Comparison of ENCODE assay signal across 34 cellular contexts in the genomic region with DNA sequence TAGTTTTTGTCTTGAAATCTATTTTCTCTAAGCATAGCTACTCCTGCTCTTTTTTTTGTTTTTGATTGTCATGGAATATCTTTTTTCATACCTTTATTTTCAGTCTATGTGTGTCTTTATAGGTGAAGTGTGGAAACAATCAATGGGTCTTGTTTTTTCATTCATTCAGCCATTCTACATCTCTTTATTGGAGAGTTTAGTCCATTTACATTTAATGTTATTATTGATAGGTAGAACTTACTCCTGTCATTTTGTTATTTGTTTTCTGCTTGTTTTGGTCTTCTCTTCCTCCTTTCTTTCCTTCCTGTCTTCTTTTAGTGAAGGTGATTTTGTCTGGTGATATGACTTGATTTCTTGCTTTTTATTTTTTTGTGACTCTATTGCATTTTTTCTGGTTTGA. TPM values are rescaled to one million over a fixed set of nuclear protein-coding genes. Genes with fewer than 3 reads are reported as not detected.
"Had no signal": no experiment of that assay in that cellular context is flagged by ENCODE, and none has a peak within 500 bp of the region (broad histone marks: within the 10 kb centered on the region; RNA-seq: fewer than 3 reads in every experiment).

No MANE protein-coding gene starts in this region.

- H3K27ac ChIP-seq: adrenal gland, ascending aorta, body of pancreas, brain microvascular endothelial cell, breast epithelium, cardiac muscle cell had no signal

- H3K4me3 ChIP-seq: adrenal gland, ascending aorta, body of pancreas, breast epithelium, cardiac muscle cell had no signal

- ATAC-seq: activated naive CD4-positive, alpha-beta T cell treated with anti-CD3 and anti-CD28 coated beads, Interleukin-2, amount 50 U/mL, for 72 hours; activated naive CD8-positive, alpha-beta T cell treated with anti-CD3 and anti-CD28 coated beads, Interleukin-2, amount 50 U/mL, for 24 hours; activated T-cell treated with anti-CD3 and anti-CD28 coated beads, Interleukin-2, amount 50 U/mL, for 4 hours; activated T-cell treated with anti-CD3 and anti-CD28 coated beads, Interleukin-2, amount 50 U/mL, for 72 hours; activated T-helper 17 cell treated with anti-CD3 and anti-CD28 coated beads, Interleukin-2, amount 50 U/mL, for 72 hours; body of pancreas had no signal

- DNase-seq: activated effector memory CD4-positive, alpha-beta T cell treated with anti-CD3 and anti-CD28 coated beads, Interleukin-2, amount 50 U/mL, for 16 hours; activated effector memory CD4-positive, alpha-beta T cell treated with Interleukin-2 at 50 U/mL for 16 hours; activated gamma-delta T cell; activated gamma-delta T cell treated with Interleukin-2 at 50 U/mL for 16 hours; activated naive CD4-positive, alpha-beta T cell; activated naive CD4-positive, alpha-beta T cell treated with anti-CD3 and anti-CD28 coated beads for 36 hours; activated naive CD4-positive, alpha-beta T cell treated with anti-CD3 and anti-CD28 coated beads, Interleukin-2, amount 10 ng/mL, durations not matched to agents 7 days and 5 days; activated naive CD4-positive, alpha-beta T cell treated with anti-CD3 and anti-CD28 coated beads, Interleukin-2, amount 50 U/mL, for 16 hours; activated naive CD4-positive, alpha-beta T cell treated with Interleukin-2 at 50 U/mL for 16 hours; activated naive CD8-positive, alpha-beta T cell treated with anti-CD3 and anti-CD28 coated beads for 36 hours; activated naive CD8-positive, alpha-beta T cell treated with anti-CD3 and anti-CD28 coated beads, Interleukin-2, amount 10 ng/mL, durations not matched to agents 7 days and 5 days; activated naive CD8-positive, alpha-beta T cell treated with anti-CD3 and anti-CD28 coated beads, Interleukin-2, amount 50 U/mL, for 24 hours; activated T-cell treated with anti-CD3 and anti-CD28 coated beads, Interleukin-2, amount 50 U/mL, for 1 hour; activated T-cell treated with anti-CD3 and anti-CD28 coated beads, Interleukin-2, amount 50 U/mL, for 24 hours; activated T-cell treated with anti-CD3 and anti-CD28 coated beads, Interleukin-2, amount 50 U/mL, for 4 hours; activated T-cell treated with anti-CD3 and anti-CD28 coated beads, Interleukin-2, amount 50 U/mL, for 48 hours; activated T-cell treated with anti-CD3 and anti-CD28 coated beads, Interleukin-2, amount 50 U/mL, for 72 hours; adrenal gland; amniotic stem cell; amygdala; anterior cingulate cortex; aorta; body of pancreas; brain microvascular endothelial cell; caudate nucleus; central memory CD4-positive, alpha-beta T cell; cerebellar nuclear complex had no signal

- H3K27me3 ChIP-seq: adrenal gland, ascending aorta, body of pancreas, brain microvascular endothelial cell, breast epithelium, cardiac muscle cell had no signal

- H3K9me3 ChIP-seq: adrenal gland, ascending aorta, body of pancreas, breast epithelium had no signal

- H3K4me1 ChIP-seq: adrenal gland, ascending aorta, breast epithelium had no signal

- FAIRE-seq: bronchial epithelial cell had no signal

- H3K36me3 ChIP-seq: adrenal gland, ascending aorta, brain microvascular endothelial cell, breast epithelium, cardiac muscle cell had no signal

RNA-seq across cellular contexts. Expression of a gene that starts 17.8 kb away (rescaled TPM):
- total RNA-seq: activated naive CD8-positive, alpha-beta T cell treated with anti-CD3 and anti-CD28 coated beads, Interleukin-2, amount 10 ng/mL, durations not matched to agents 7 days and 5 days; activated T-helper 2 cell treated with anti-CD3 and anti-CD28 coated beads, Interferon-gamma antibody, Interleukin-2, Interleukin-4, amounts not matched to agents 10 μg/mL and 5 μg/mL and 100 μg/mL, durations not matched to agents 14 hours and 24 hours and 36 hours; ascending aorta; cardiac muscle cell had no signal
- polyA plus RNA-seq: cardiac muscle cell had no signal
